Comparison of ENCODE assay signal across 26 cellular contexts in genomic region chr4:188812644-188813043, GRCh38.
DNase-seq lines count a peak whose midpoint lies in the region; ATAC-seq, FAIRE-seq and TF ChIP-seq lines count a peak whose summit lies in the region.
"Had no signal": no experiment of that assay in that cellular context is flagged by ENCODE, and none has a peak within 500 bp of the region (broad histone marks: within the 10 kb centered on the region; RNA-seq: fewer than 3 reads in every experiment).

No MANE protein-coding gene starts in this region.

- H3K4me3 ChIP-seq in H1 (ENCODE audit: extremely low read depth in 1 of 4, insufficient read depth in 2 of 4, low read depth in 3 of 4, low read length in 4 of 4) (no peak overlapping the region), HepG2 (replicated peaks in 1 of 3; ENCODE audit: insufficient read depth in 1 of 3, low read depth in 2 of 3, low read length in 3 of 3) (no peak overlapping the region), BE2C (ENCODE audit: low read depth, low read length) (no peak overlapping the region)
- H3K4me3 ChIP-seq: BLaER1, GM12878 had no signal

- no peak overlapping the region for H2BK15ac ChIP-seq in H1 (ENCODE audit: low read length)

- no peaks in the 10 kb centered on the region for H3K23me2 ChIP-seq in H1 (ENCODE audit: low read depth, low read length)

- H3K27me3 ChIP-seq in H1 (replicated peaks in 1 of 4; ENCODE audit: control insufficient read depth in 3 of 4, extremely low read depth in 1 of 4, insufficient read depth in 3 of 4, low read length in 3 of 4) (no peaks in the 10 kb centered on the region), HepG2 (ENCODE audit: control insufficient read depth in 1 of 2, insufficient read depth in 2 of 2, low read length in 2 of 2) (no peaks in the 10 kb centered on the region), BE2C (no peaks in the 10 kb centered on the region)
- H3K27me3 ChIP-seq: BLaER1 had no signal

- no peak for FAIRE-seq in H1 (lab: Jason Lieb, UNC)
- no peak for FAIRE-seq in HepG2 (lab: Jason Lieb, UNC)
- FAIRE-seq: A204.1, GM12878, GM12892, GM18507 had no signal

- H3K4me1 ChIP-seq in H1 (replicated peaks in 1 of 4; ENCODE audit: control insufficient read depth in 3 of 4, insufficient read depth in 4 of 4, low read length in 3 of 4) (no peaks in the 10 kb centered on the region), HepG2 (ENCODE audit: insufficient read depth, low read length) (no peaks in the 10 kb centered on the region), BE2C (no peaks in the 10 kb centered on the region)

- H3K79me1 ChIP-seq in H1 (ENCODE audit: low read depth, low read length), result no peaks in the 10 kb centered on the region

- TF ChIP-seq CTCF in H1 (IDR thresholded peaks at IDR 0.05; ENCODE audit: control extremely low read depth in 1 of 3, insufficient read depth in 1 of 3, low read depth in 1 of 3, low read length in 3 of 3) (no peak), HepG2 (CRISPR knock-in tag; IDR thresholded peaks at IDR 0.05) (no peak), BE2C (IDR thresholded peaks at IDR 0.05; ENCODE audit: low read depth, low read length) (no peak)

- H4K20me1 ChIP-seq in H1 (replicated peaks in 1 of 2; ENCODE audit: control insufficient read depth in 1 of 2, insufficient read depth in 2 of 2, low read length in 2 of 2) (no peaks in the 10 kb centered on the region), HepG2 (ENCODE audit: insufficient read depth, low read length) (no peaks in the 10 kb centered on the region)
- H4K20me1 ChIP-seq: BLaER1 had no signal

- DNase-seq in H1 (ENCODE audit: low read depth in 1 of 2, low spot score in 2 of 2) (no peak), kidney glomerular epithelial cell (lab: John Stamatoyannopoulos, UW) (peak; percentile 56), left kidney (ENCODE audit: low read depth, low spot score) (peak; percentile 38), left lobe of liver (ENCODE audit: low spot score) (no peak), ACHN (no peak), HepG2 (ENCODE audit: low spot score) (no peak), BE2C (no peak)
- DNase-seq: 8988T; AML-193; C1 segment of cervical spinal cord; CD4-positive, alpha-beta memory T cell; CD4-positive, CD25-positive, alpha-beta regulatory T cell; CD8-positive, alpha-beta memory T cell; COR-L47; DMS 273 treated with DMSO at 0.1 percent for 48 hours; DMS153; DMS53; DMS79; DND-41; EL; GDM1 had no signal

- no peak overlapping the region for H2AK5ac ChIP-seq in H1 (ENCODE audit: low read depth, low read length)

- POLR2A ChIA-PET in H1 (lab: Charles Lee; ENCODE audit: partially characterized antibody) (no interaction called here), HepG2 (lab: Yijun Ruan, JAX) (no interaction called here)

- TF ChIP-seq EP300 in H1 (IDR thresholded peaks at IDR 0.05; ENCODE audit: borderline replicate concordance in 1 of 2, low read depth in 2 of 2, low read length in 2 of 2), result no peak
- TF ChIP-seq EP300 in HepG2 (IDR thresholded peaks at IDR 0.05; ENCODE audit: low read depth in 2 of 2, low read length in 2 of 2), result no peak
- no peak for TF ChIP-seq EP300 in HepG2 (CRISPR knock-in tag; IDR thresholded peaks at IDR 0.05; ENCODE audit: borderline replicate concordance)

- no peaks in the 10 kb centered on the region for H3K79me2 ChIP-seq in H1 (ENCODE audit: control insufficient read depth in 1 of 2, insufficient read depth in 2 of 2, low read length in 2 of 2)
- no peaks in the 10 kb centered on the region for H3K79me2 ChIP-seq in HepG2 (ENCODE audit: insufficient read depth, low read length)

- ATAC-seq in left lobe of liver (no peak), HepG2 (no peak)
- ATAC-seq: GM12878 had no signal

- no peak overlapping the region for H4K8ac ChIP-seq in H1 (ENCODE audit: extremely low read depth, insufficient read depth, low read length)

- intact Hi-C loops in HepG2 (cut with micrococcal nuclease; ENCODE audit: unreplicated experiment), result no loop called here

- H3K18ac ChIP-seq in H1 (ENCODE audit: extremely low read depth, low read length), result no peak overlapping the region

- no peak overlapping the region for H3K14ac ChIP-seq in H1 (ENCODE audit: insufficient read length)

- H2BK120ac ChIP-seq in H1 (replicated peaks; ENCODE audit: low read depth, low read length), result no peak overlapping the region

- H2BK12ac ChIP-seq in H1 (ENCODE audit: low read depth, low read length), result no peak overlapping the region

- no peak overlapping the region for H2BK20ac ChIP-seq in H1 (ENCODE audit: low read length)

- no peak overlapping the region for H3K4ac ChIP-seq in H1 (replicated peaks; ENCODE audit: insufficient read length, low read depth, low read length)

- 0 out of 2 replicates have a peak overlapping the region, but pooled peaks have one; percentile 20 for H2AFZ ChIP-seq in H1 (ENCODE audit: low read length)
- H2AFZ ChIP-seq in HepG2 (ENCODE audit: low read length), result no peak overlapping the region

- H3K27ac ChIP-seq in H1 (ENCODE audit: low read depth, low read length), result no peak overlapping the region
- H3K27ac ChIP-seq in HepG2 (ENCODE audit: extremely low read length, insufficient read depth, low read length), result no peak overlapping the region
- H3K27ac ChIP-seq: BLaER1 had no signal

- CTCF ChIA-PET in H1 (lab: Charles Lee; ENCODE audit: partially characterized antibody) (interaction anchor here (0.7 to 1.8 kb wide), 4 partner anchors 9 to 399 kb away, joined by 3 to 8 read pairs (median 4); no protein-coding TSS in a partner anchor), HepG2 (lab: Yijun Ruan, JAX; ENCODE audit: low intra/inter-chr PET ratio, low total read pairs) (no interaction called here)

- no peak overlapping the region for H2BK5ac ChIP-seq in H1 (ENCODE audit: low read depth, low read length)

- H4K91ac ChIP-seq in H1 (replicated peaks; ENCODE audit: insufficient read length, low read length), result no peak overlapping the region

- in situ Hi-C loops in ACHN (cut with HindIII; ENCODE audit: low pct_ligation_motif_present, low pct_unique_long_range_greater_than_20kb, low sequenced_read_pairs) (no loop called here), HepG2 (cut with HindIII; ENCODE audit: extremely low pct_ligation_motif_present, low pct_unique_long_range_greater_than_20kb) (no loop called here)

- no peak overlapping the region for H3K23ac ChIP-seq in H1 (ENCODE audit: insufficient read length)

- no peaks in the 10 kb centered on the region for H3K36me3 ChIP-seq in H1 (ENCODE audit: control insufficient read depth in 2 of 4, insufficient read depth in 4 of 4, low read length in 3 of 4)
- H3K36me3 ChIP-seq in HepG2 (replicated peaks in 1 of 2; ENCODE audit: control insufficient read depth in 1 of 2, insufficient read depth in 2 of 2, low read length in 2 of 2), result no peaks in the 10 kb centered on the region
- H3K36me3 ChIP-seq in BE2C, result no peaks in the 10 kb centered on the region
- H3K36me3 ChIP-seq: BLaER1 had no signal

- H3K4me2 ChIP-seq in H1 (ENCODE audit: insufficient read depth in 1 of 2, low read depth in 2 of 2, low read length in 2 of 2), result no peak overlapping the region
- no peak overlapping the region for H3K4me2 ChIP-seq in HepG2 (ENCODE audit: low read depth, low read length)
- H3K4me2 ChIP-seq: BLaER1 had no signal

- no peak overlapping the region for H4K5ac ChIP-seq in H1 (ENCODE audit: insufficient read length, low read depth, low read length)

- no peak for TF ChIP-seq POLR2A in H1 (IDR thresholded peaks at IDR 0.05; ENCODE audit: control extremely low read depth in 1 of 2, low read depth in 2 of 2, low read length in 2 of 2)
- TF ChIP-seq POLR2A in HepG2 (IDR thresholded peaks at IDR 0.05; ENCODE audit: insufficient read depth in 1 of 2, low read depth in 2 of 2, low read length in 2 of 2), result no peak

- BruUV-seq in HepG2 (replicated peaks; lab: Mats Ljungman, UMichigan), result no TSS peak

- no peak overlapping the region for H3K56ac ChIP-seq in H1 (replicated peaks; ENCODE audit: insufficient read length, low read depth, low read length)

- H3K9me3 ChIP-seq in H1 (ENCODE audit: insufficient read depth in 2 of 2, low read depth in 1 of 2, low read length in 1 of 2) (0 out of 4 replicates have a peak, but pooled peaks cover 0 to 2% of the 10 kb centered on the region in 2 experiments), HepG2 (ENCODE audit: low read length) (peaks cover 16% of the 10 kb centered on the region; the same call in 1 of the 2 replicates), BE2C (no peaks in the 10 kb centered on the region)
- H3K9me3 ChIP-seq: BLaER1 had no signal

- TF ChIP-seq RAD21 in H1 (IDR thresholded peaks at IDR 0.05 in 1 of 2, conservative IDR thresholded peaks at IDR 0.05 in 1 of 2; ENCODE audit: low read depth in 2 of 2, low read length in 2 of 2) (no peak), HepG2 (CRISPR knock-in tag; IDR thresholded peaks at IDR 0.05) (no peak)

- WGBS in H1 (ENCODE audit: extremely low coverage in 1 of 2, insufficient coverage in 1 of 2, insufficient read length in 1 of 2, insufficient replicate concordance in 2 of 2, low coverage in 1 of 2, low lambda C conversion rate in 2 of 2, missing lambda C conversion rate in 1 of 2), 2 experiments, result 89% methylated on average over 1 of the region's 1 CpG; no CpG with 5 or more reads in 1 of the 2 experiments
- WGBS in HepG2 (ENCODE audit: low lambda C conversion rate), result 0% methylated on average over 1 of the region's 1 CpG

- H3K9ac ChIP-seq in H1 (replicated peaks in 1 of 4; ENCODE audit: extremely low read depth in 1 of 4, low read depth in 3 of 4, low read length in 3 of 4) (no peak overlapping the region), HepG2 (ENCODE audit: insufficient read depth, low read depth, low read length) (no peak overlapping the region)
- H3K9ac ChIP-seq: BLaER1 had no signal

TF ChIP-seq in H1, 55 proteins besides CTCF, POLR2A, EP300 and RAD21:
- TF ChIP-seq SP4 (IDR thresholded peaks at IDR 0.05; ENCODE audit: low read length), result no peak
TF ChIP-seq in H1: peak in this region for 0.

TF ChIP-seq in HepG2, 621 proteins besides CTCF, POLR2A, EP300 and RAD21 (continues in another document):
- TF ChIP-seq HNRNPUL1 (IDR thresholded peaks at IDR 0.05; ENCODE audit: low read depth, low read length) (no peak), ZNF124 (CRISPR knock-in tag; IDR thresholded peaks at IDR 0.05) (no peak)

Comparison
In these comparisons a context has a peak if more than half of its experiments do, and no peak if none do; other contexts are left out.
1. DNase-seq: peak in kidney glomerular epithelial cell (single experiment) and left kidney (single experiment); none in H1 (0 of 2), left lobe of liver (single experiment), ACHN (single experiment), HepG2 (single experiment) and BE2C (single experiment).